Comparison of ENCODE assay signal across 8 cellular contexts in genomic region chr6:26520840-26521484, GRCh38. TPM values are rescaled to one million over a fixed set of nuclear protein-coding genes. Genes with fewer than 3 reads are reported as not detected.
A peak's percentile ranks its signal among the peaks of the same experiment; 100 is the strongest.
DNase-seq lines count a peak whose midpoint lies in the region; ATAC-seq and TF ChIP-seq lines count a peak whose summit lies in the region.

No MANE protein-coding gene starts in this region.

- peak overlapping the region; percentile 91 for H2AFZ ChIP-seq in SU-DHL-6 (ENCODE audit: low read depth, low read length, severe bottlenecking)

- TF ChIP-seq CTCF in NB4 (IDR thresholded peaks at IDR 0.05; ENCODE audit: low read depth, low read length) (no peak), SU-DHL-6 (IDR thresholded peaks at IDR 0.05; ENCODE audit: insufficient read depth, low read length, poor library complexity, severe bottlenecking) (no peak), heart left ventricle (IDR thresholded peaks at IDR 0.05) (no peak), upper lobe of left lung (IDR thresholded peaks at IDR 0.05) (peak in 1 of 6 experiments; percentile 27)

- no peaks in the 10 kb centered on the region for H3K9me3 Mint-ChIP-seq in activated naive CD8-positive, alpha-beta T cell treated with anti-CD3 and anti-CD28 coated beads, Interleukin-2, amount 50 U/mL, for 24 hours

- peaks cover 15% of the 10 kb centered on the region for H3F3A ChIP-seq in SU-DHL-6 (ENCODE audit: insufficient read depth)

- peak overlapping the region; percentile 69 for H3K4me2 ChIP-seq in SU-DHL-6 (ENCODE audit: low read depth, low read length, poor library complexity, severe bottlenecking)

- peaks cover 0 to 39% (median 10%) of the 10 kb centered on the region in 12 donors for H3K4me1 ChIP-seq in heart left ventricle
- H3K4me1 ChIP-seq in upper lobe of left lung = peaks cover 4 to 19% (median 14%) of the 10 kb centered on the region in 4 donors

- no peaks in the 10 kb centered on the region for H4K20me1 ChIP-seq in SU-DHL-6 (ENCODE audit: low read depth, low read length)

- H3K27me3 ChIP-seq in SU-DHL-6 (ENCODE audit: low read length) (no peaks in the 10 kb centered on the region), heart left ventricle (no peaks in the 10 kb centered on the region), upper lobe of left lung (no peaks in the 10 kb centered on the region)

- peaks cover 35% of the 10 kb centered on the region for H3K4me1 Mint-ChIP-seq in activated naive CD8-positive, alpha-beta T cell treated with anti-CD3 and anti-CD28 coated beads, Interleukin-2, amount 50 U/mL, for 24 hours

- DNase-seq in NB4 (ENCODE audit: low read depth) (peak; percentile 91), heart left ventricle (peak; percentile 87 to 94 (median 91)), posterior cingulate gyrus (peak; percentile 72 to 96 (median 80)), upper lobe of left lung (peak; percentile 86 to 95)
- DNase-seq in activated naive CD8-positive, alpha-beta T cell treated with anti-CD3 and anti-CD28 coated beads, Interleukin-2, amount 50 U/mL, for 24 hours = peak; percentile 82

- H3K36me3 ChIP-seq in SU-DHL-6 (ENCODE audit: low read length) = no peaks in the 10 kb centered on the region
- H3K36me3 ChIP-seq in heart left ventricle = no peaks in the 10 kb centered on the region
- no peaks in the 10 kb centered on the region for H3K36me3 ChIP-seq in upper lobe of left lung

- H3K4me3 ChIP-seq in NB4 (ENCODE audit: low read depth, low read length) = peak overlapping the region; percentile 80
- peak overlapping the region; percentile 51 for H3K4me3 ChIP-seq in SU-DHL-6 (ENCODE audit: insufficient read depth, low read length, poor library complexity, severe bottlenecking)
- H3K4me3 ChIP-seq in heart left ventricle = peak overlapping the region; percentile 28 to 76 (median 62)
- H3K4me3 ChIP-seq in upper lobe of left lung = peak overlapping the region in 3 of 4 donors; percentile 46 to 64 (median 60)

- intact Hi-C loops in heart left ventricle (cut with DNase I) = loop anchor here in 9 of 10 donors (1.0 to 5.0 kb wide), 10 partner anchors 16 to 154 kb away; partner anchors contain the start of genes BTN2A1 (in 2 of the 9) and BTN3A2 (in 1 of the 9)
- intact Hi-C loops in posterior cingulate gyrus (cut with DNase I) = loop anchor here (2.0 to 10.0 kb wide), 2 partner anchors 18 to 66 kb away; partner anchors contain the start of genes BTN2A1 and HMGN4

- H3K27me3 Mint-ChIP-seq in activated naive CD8-positive, alpha-beta T cell treated with anti-CD3 and anti-CD28 coated beads, Interleukin-2, amount 50 U/mL, for 24 hours = peaks cover 2% of the 10 kb centered on the region

- ATAC-seq in HG02571 (IDR thresholded peaks at IDR 0.05; ENCODE audit: unreplicated experiment) (peak; percentile 73), heart left ventricle (peak; percentile 90 to 92 (median 91)), upper lobe of left lung (ENCODE audit: low FRiP score in 2 of 2) (peak; percentile 91 to 95)
- ATAC-seq in activated naive CD8-positive, alpha-beta T cell treated with anti-CD3 and anti-CD28 coated beads, Interleukin-2, amount 50 U/mL, for 24 hours = peak; percentile 87

- H3K9me2 ChIP-seq in SU-DHL-6 (replicated peaks; ENCODE audit: insufficient read depth, low read length) = no peaks in the 10 kb centered on the region

- peaks cover 4% of the 10 kb centered on the region for H3K36me3 Mint-ChIP-seq in activated naive CD8-positive, alpha-beta T cell treated with anti-CD3 and anti-CD28 coated beads, Interleukin-2, amount 50 U/mL, for 24 hours (ENCODE audit: low read depth)

- no peaks in the 10 kb centered on the region for H3K79me2 ChIP-seq in SU-DHL-6 (ENCODE audit: insufficient read depth, low read length)

- peak; percentile 26 for TF ChIP-seq POLR2A in GM10847 (IDR thresholded peaks at IDR 0.05; ENCODE audit: extremely low read depth, insufficient read length)
- no peak for TF ChIP-seq POLR2A in NB4 (IDR thresholded peaks at IDR 0.05; ENCODE audit: extremely low read depth, insufficient read length)
- no peak for TF ChIP-seq POLR2A in heart left ventricle (IDR thresholded peaks at IDR 0.05)
- TF ChIP-seq POLR2A in upper lobe of left lung (IDR thresholded peaks at IDR 0.05) = peak in 1 of 4 donors; percentile 21

- TF ChIP-seq EP300 in upper lobe of left lung (IDR thresholded peaks at IDR 0.05) = no peak

- peak overlapping the region; percentile 93 for H3K27ac Mint-ChIP-seq in activated naive CD8-positive, alpha-beta T cell treated with anti-CD3 and anti-CD28 coated beads, Interleukin-2, amount 50 U/mL, for 24 hours

- 0% methylated on average over 26 to 48 of the region's 48 CpGs for WGBS in heart left ventricle, 4 donors
- 0% methylated on average over 19 to 24 of the region's 48 CpGs for WGBS in upper lobe of left lung, 2 donors

- H3K9ac ChIP-seq in SU-DHL-6 (ENCODE audit: low read length) = peak overlapping the region; percentile 48

- H3K27ac ChIP-seq in SU-DHL-6 (ENCODE audit: low read depth, low read length) (peak overlapping the region; percentile 40), heart left ventricle (peak overlapping the region; percentile 89 to 99 (median 95)), upper lobe of left lung (peak overlapping the region; percentile 96 to 100 (median 97))

- peak overlapping the region; percentile 85 for H3K4me3 Mint-ChIP-seq in activated naive CD8-positive, alpha-beta T cell treated with anti-CD3 and anti-CD28 coated beads, Interleukin-2, amount 50 U/mL, for 24 hours

- H3K9me3 ChIP-seq in SU-DHL-6 (ENCODE audit: insufficient read depth, low read length) (no peaks in the 10 kb centered on the region), heart left ventricle (no peaks in the 10 kb centered on the region), upper lobe of left lung (no peaks in the 10 kb centered on the region)

RNA-seq across cellular contexts. Expression of gene HMGN4, which starts 17.2 kb away (rescaled TPM):
- total RNA-seq in heart left ventricle (10 to 100 TPM; 22.4 to 34.7 (median 32.1) TPM), upper lobe of left lung (10 to 100 TPM; 35.6 to 76.7 (median 45.5) TPM)
- 10 to 100 TPM in 1 of 2 donors, 1 to 10 TPM in 1; 5.8 to 52.8 TPM for polyA plus RNA-seq in heart left ventricle

RNA-seq across cellular contexts. Expression of gene BTN1A1, which starts 20.9 kb away (rescaled TPM):
- total RNA-seq in heart left ventricle (not detected), upper lobe of left lung (not detected)
- polyA plus RNA-seq in heart left ventricle = not detected

Comparison
In these comparisons a context has a peak if more than half of its experiments do, and no peak if none do; other contexts are left out.
1. Peak in every context shown above with its lines: DNase-seq, ATAC-seq, H3K4me3 ChIP-seq and H3K27ac ChIP-seq.
2. H3K27ac ChIP-seq: peak in every context shown above with its lines; median percentile 97 in upper lobe of left lung; 95 in heart left ventricle; 40 in SU-DHL-6.